14 cellular contexts compared by ENCODE assay signal in genomic region chr2:65107530-65107929, GRCh38.
"Had no signal": no experiment of that assay in that cellular context is flagged by ENCODE, and none has a peak within 500 bp of the region (broad histone marks: within the 10 kb centered on the region; RNA-seq: fewer than 3 reads in every experiment).

No MANE protein-coding gene starts in this region.

- H3K4me1 ChIP-seq: prostate gland had no signal

- H3K27me3 Mint-ChIP-seq: activated CD4-positive, alpha-beta memory T cell treated with anti-CD3 and anti-CD28 coated beads, Interleukin-2, amount 10 ng/mL, durations not matched to agents 7 days and 5 days; brain had no signal

- DNase-seq: activated CD4-positive, alpha-beta memory T cell treated with anti-CD3 and anti-CD28 coated beads, Interleukin-2, amount 10 ng/mL, durations not matched to agents 7 days and 5 days; activated CD4-positive, alpha-beta T cell treated with anti-CD3 and anti-CD28 coated beads for 1 hour; activated CD8-positive, alpha-beta memory T cell treated with anti-CD3 and anti-CD28 coated beads, Interleukin-2, amount 50 U/mL, for 4 hours; activated naive CD4-positive, alpha-beta T cell treated with Interleukin-2 at 50 U/mL for 16 hours; amniotic stem cell; head of caudate nucleus; midbrain; nucleus accumbens; stimulated activated CD4-positive, alpha-beta T cell treated with anti-CD3 and anti-CD28 coated beads, Interleukin-12 subunit alpha, Interleukin-12 subunit beta, amount 100 ng/mL, for 4 hours; stimulated activated naive CD8-positive, alpha-beta T cell treated with anti-CD3 and anti-CD28 coated beads, Interleukin-15, Interleukin-2, amounts not matched to agents 100 U/mL and 50 U/mL, for 24 hours had no signal

- H3K27ac Mint-ChIP-seq: activated CD4-positive, alpha-beta memory T cell treated with anti-CD3 and anti-CD28 coated beads, Interleukin-2, amount 10 ng/mL, durations not matched to agents 7 days and 5 days; activated T-helper 1 cell treated with anti-CD3 and anti-CD28 coated beads, Interleukin-12 subunit alpha, Interleukin-12 subunit beta, Interleukin-2, Interleukin-4 antibody, amounts not matched to agents 30 ng/mL and 10 ng/mL and 1 ng/mL, durations not matched to agents 14 hours and 24 hours and 36 hours; brain had no signal

- H3K36me3 ChIP-seq: prostate gland had no signal

- H3K27ac ChIP-seq: prostate gland had no signal

- H3K4me3 ChIP-seq: esophagus muscularis mucosa, prostate gland had no signal

- H3K9me3 Mint-ChIP-seq: activated CD4-positive, alpha-beta memory T cell treated with anti-CD3 and anti-CD28 coated beads, Interleukin-2, amount 10 ng/mL, durations not matched to agents 7 days and 5 days; activated T-helper 1 cell treated with anti-CD3 and anti-CD28 coated beads, Interleukin-12 subunit alpha, Interleukin-12 subunit beta, Interleukin-2, Interleukin-4 antibody, amounts not matched to agents 30 ng/mL and 10 ng/mL and 1 ng/mL, durations not matched to agents 14 hours and 24 hours and 36 hours had no signal

- ATAC-seq: stimulated activated naive CD8-positive, alpha-beta T cell treated with anti-CD3 and anti-CD28 coated beads, Interleukin-15, Interleukin-2, amounts not matched to agents 100 U/mL and 50 U/mL, for 24 hours had no signal

- H3K9me3 ChIP-seq: esophagus muscularis mucosa, prostate gland had no signal

- H3K27me3 ChIP-seq: esophagus muscularis mucosa had no signal

- H3K4me3 Mint-ChIP-seq: activated CD4-positive, alpha-beta memory T cell treated with anti-CD3 and anti-CD28 coated beads, Interleukin-2, amount 10 ng/mL, durations not matched to agents 7 days and 5 days; activated T-helper 1 cell treated with anti-CD3 and anti-CD28 coated beads, Interleukin-12 subunit alpha, Interleukin-12 subunit beta, Interleukin-2, Interleukin-4 antibody, amounts not matched to agents 30 ng/mL and 10 ng/mL and 1 ng/mL, durations not matched to agents 14 hours and 24 hours and 36 hours; brain had no signal
